Comparison of ENCODE assay signal across 8 cellular contexts in genomic region chr9:132945186-132946130, GRCh38. TPM values are rescaled to one million over a fixed set of nuclear protein-coding genes. Genes with fewer than 3 reads are reported as not detected.
DNase-seq lines count a peak whose midpoint lies in the region; ATAC-seq, FAIRE-seq and TF ChIP-seq lines count a peak whose summit lies in the region.
"Had no signal": no experiment of that assay in that cellular context is flagged by ENCODE, and none has a peak within 500 bp of the region (broad histone marks: within the 10 kb centered on the region; RNA-seq: fewer than 3 reads in every experiment).

No MANE protein-coding gene starts in this region.

- TF ChIP-seq CTCF in WERI-Rb-1 (IDR thresholded peaks at IDR 0.05; ENCODE audit: low read depth, low read length): no peak

- peaks cover 4% of the 10 kb centered on the region for H3K4me1 ChIP-seq in iPS DF 6.9 (ENCODE audit: control insufficient read depth, insufficient read depth, low read length)

- H3K36me3 ChIP-seq in H7 (replicated peaks; ENCODE audit: control insufficient read depth, insufficient read depth, low read length) (no peaks in the 10 kb centered on the region), WERI-Rb-1 (peaks cover 6% of the 10 kb centered on the region; the same call in 1 of the 2 replicates), iPS DF 6.9 (ENCODE audit: control insufficient read depth, insufficient read depth, low read length) (no peaks in the 10 kb centered on the region)

- 100% methylated on average over 2 of the region's 23 CpGs for WGBS in iPS DF 6.9 (ENCODE audit: insufficient coverage, insufficient read length)

- H3K27ac Mint-ChIP-seq in stimulated activated naive B cell treated with anti-CD40 and anti-IgM and Interleukin-4, amounts not matched to agents 10 μg/mL and 1 μg/mL and 100 μg/mL, for 72 hours: peak overlapping the region; percentile 100

- no peaks in the 10 kb centered on the region for H3K36me3 Mint-ChIP-seq in stimulated activated naive B cell treated with anti-CD40 and anti-IgM and Interleukin-4, amounts not matched to agents 10 μg/mL and 1 μg/mL and 100 μg/mL, for 72 hours

- H3K27me3 Mint-ChIP-seq in stimulated activated naive B cell treated with anti-CD40 and anti-IgM and Interleukin-4, amounts not matched to agents 10 μg/mL and 1 μg/mL and 100 μg/mL, for 72 hours: no peaks in the 10 kb centered on the region

- H3K4me3 Mint-ChIP-seq in stimulated activated naive B cell treated with anti-CD40 and anti-IgM and Interleukin-4, amounts not matched to agents 10 μg/mL and 1 μg/mL and 100 μg/mL, for 72 hours: peak overlapping the region; percentile 92 to 99

- peaks cover 16 to 40% of the 10 kb centered on the region in 2 donors for H3K4me1 Mint-ChIP-seq in stimulated activated naive B cell treated with anti-CD40 and anti-IgM and Interleukin-4, amounts not matched to agents 10 μg/mL and 1 μg/mL and 100 μg/mL, for 72 hours

- ATAC-seq in stimulated activated naive B cell treated with anti-CD40 and anti-IgM and Interleukin-4, amounts not matched to agents 10 μg/mL and 1 μg/mL and 100 μg/mL, for 72 hours (replicated peaks): peak; percentile 8
- no peak for ATAC-seq in GM19463 (IDR thresholded peaks at IDR 0.05; ENCODE audit: unreplicated experiment)
- no peak for ATAC-seq in GM21390 (IDR thresholded peaks at IDR 0.05; ENCODE audit: unreplicated experiment)

- H3K4me3 ChIP-seq in H7 (ENCODE audit: insufficient read depth, low read depth, low read length): peak overlapping the region; percentile 58
- peak overlapping the region; percentile 98 for H3K4me3 ChIP-seq in WERI-Rb-1 (ENCODE audit: low read depth, low read length)
- peak overlapping the region; percentile 45; the same call in 1 of the 2 replicates for H3K4me3 ChIP-seq in iPS DF 6.9 (ENCODE audit: low read length)

- H3K27me3 ChIP-seq in H7 (ENCODE audit: control insufficient read depth, insufficient read depth, low read length) (no peaks in the 10 kb centered on the region), WERI-Rb-1 (ENCODE audit: insufficient read depth, low read depth, severe bottlenecking) (no peaks in the 10 kb centered on the region), iPS DF 6.9 (ENCODE audit: control insufficient read depth, insufficient read depth, low read length) (no peaks in the 10 kb centered on the region)

- DNase-seq in H7 (peak; percentile 31), WERI-Rb-1 (no peak), iPS DF 6.9 (ENCODE audit: low read depth, low spot score) (no peak), RCC 7860 (ENCODE audit: low spot score) (no peak)
- DNase-seq in stimulated activated naive B cell treated with anti-CD40 and anti-IgM and Interleukin-4, amounts not matched to agents 10 μg/mL and 1 μg/mL and 100 μg/mL, for 72 hours: no peak

- H3K9me3 Mint-ChIP-seq in stimulated activated naive B cell treated with anti-CD40 and anti-IgM and Interleukin-4, amounts not matched to agents 10 μg/mL and 1 μg/mL and 100 μg/mL, for 72 hours: no peaks in the 10 kb centered on the region

- H3K9me3 ChIP-seq in WERI-Rb-1 (ENCODE audit: severe bottlenecking) (no peaks in the 10 kb centered on the region), iPS DF 6.9 (ENCODE audit: control insufficient read depth, insufficient read depth, low read length) (no peaks in the 10 kb centered on the region)

- H3K27ac ChIP-seq in WERI-Rb-1: peak overlapping the region; percentile 100
- H3K27ac ChIP-seq in iPS DF 6.9 (ENCODE audit: low read length): no peak overlapping the region

- no peak for FAIRE-seq in RCC 7860 (lab: Jason Lieb, UNC)
- FAIRE-seq: urothelium cell line had no signal

RNA-seq across cellular contexts. Expression of gene TSC1, which starts 1.0 kb away (rescaled TPM):
- total RNA-seq in H7 (2014; rRNA removed; shearing (Covaris generic)): 36.8 and 39.0 TPM in 2 replicates

RNA-seq across cellular contexts. Expression of gene GFI1B, which starts 33.0 kb away (rescaled TPM):
- total RNA-seq in H7 (2014; rRNA removed; shearing (Covaris generic)): 0.52 TPM in 1 of 2 replicates, not detected in the other

Comparison
In these comparisons a context has a peak if more than half of its experiments do, and no peak if none do; other contexts are left out.
1. H3K4me3 ChIP-seq: peak in every context shown above with its lines; median percentile 98 in WERI-Rb-1; 58 in H7; 45 in iPS DF 6.9.
2. ATAC-seq: peak in stimulated activated naive B cell treated with anti-CD40 and anti-IgM and Interleukin-4, amounts not matched to agents 10 μg/mL and 1 μg/mL and 100 μg/mL, for 72 hours (2 of 2); none in GM19463 (single experiment) and GM21390 (single experiment).